Comparison of ENCODE assay signal across 16 cellular contexts in genomic region chr2:142675398-142675797, GRCh38.
"Had no signal": no experiment of that assay in that cellular context is flagged by ENCODE, and none has a peak within 500 bp of the region (broad histone marks: within the 10 kb centered on the region; RNA-seq: fewer than 3 reads in every experiment).

No MANE protein-coding gene starts in this region.

- ATAC-seq: gastrocnemius medialis; heart right ventricle; left lobe of liver; mucosa of descending colon; naive thymus-derived CD8-positive, alpha-beta T cell; sciatic nerve had no signal

- H3K4me3 ChIP-seq: colonic mucosa, gastrocnemius medialis, heart right ventricle, mucosa of descending colon, stomach had no signal

- H3K9me3 ChIP-seq: colonic mucosa, gastrocnemius medialis, heart right ventricle, mucosa of descending colon, neutrophil, stomach had no signal

- H3K27ac ChIP-seq: colonic mucosa, gastrocnemius medialis, heart right ventricle, neutrophil, stomach had no signal

- H3K27ac Mint-ChIP-seq: naive thymus-derived CD8-positive, alpha-beta T cell had no signal

- H3K36me3 Mint-ChIP-seq: naive thymus-derived CD8-positive, alpha-beta T cell had no signal

- DNase-seq: colonic mucosa; dermis blood vessel endothelial cell; gastrocnemius medialis; heart right ventricle; hypothalamus; islet precursor cell; mucosa of descending colon; naive thymus-derived CD8-positive, alpha-beta T cell; stimulated activated CD4-positive, alpha-beta T cell treated with anti-CD3 and anti-CD28 coated beads, Interleukin-2, amount 100 ng/mL, for 24 hours; stimulated activated CD4-positive, alpha-beta T cell treated with anti-CD3 and anti-CD28 coated beads, Interleukin-4, amount 100 ng/mL, for 4 hours; stimulated activated naive CD4-positive, alpha-beta T cell; stomach; trophoblast cell had no signal

- H3K4me3 Mint-ChIP-seq: naive thymus-derived CD8-positive, alpha-beta T cell had no signal

- H3K4me1 ChIP-seq: colonic mucosa, gastrocnemius medialis, heart right ventricle, stomach had no signal

- H3K27me3 ChIP-seq: colonic mucosa, gastrocnemius medialis, heart right ventricle, neutrophil, stomach had no signal

- H3K36me3 ChIP-seq: colonic mucosa, gastrocnemius medialis, heart right ventricle, neutrophil, stomach had no signal

- H3K4me1 Mint-ChIP-seq: naive thymus-derived CD8-positive, alpha-beta T cell had no signal

- H3K27me3 Mint-ChIP-seq: naive thymus-derived CD8-positive, alpha-beta T cell had no signal
